Comparison of ENCODE assay signal across 2 cellular contexts in genomic region chr7:87370660-87371180, GRCh38.
A peak's percentile ranks its signal among the peaks of the same experiment; 100 is the strongest.
TF ChIP-seq lines count a peak whose summit lies in the region.

No MANE protein-coding gene starts in this region.

TF ChIP-seq in IMR-90, 13 proteins besides CTCF, POLR2A, EP300 and RAD21:
- TF ChIP-seq MAZ (IDR thresholded peaks at IDR 0.05; ENCODE audit: borderline replicate concordance, low read depth, low read length) (no peak), CHD1 (IDR thresholded peaks at IDR 0.05; ENCODE audit: low read depth, low read length) (no peak), RFX5 (IDR thresholded peaks at IDR 0.05; ENCODE audit: low read depth, low read length) (no peak), FOS (IDR thresholded peaks at IDR 0.05; ENCODE audit: low read depth, low read length) (no peak), CEBPB (IDR thresholded peaks at IDR 0.05; ENCODE audit: low read depth, low read length) (peak; percentile 76; the same call in 1 of the 2 replicates), MAFK (IDR thresholded peaks at IDR 0.05; ENCODE audit: low read depth, low read length) (peak; percentile 98), USF2 (IDR thresholded peaks at IDR 0.05; ENCODE audit: low read depth, low read length) (no peak), NFE2L2 (IDR thresholded peaks at IDR 0.05; ENCODE audit: low read depth, low read length) (peak; percentile 99), MXI1 (IDR thresholded peaks at IDR 0.05; ENCODE audit: borderline replicate concordance, low read depth, low read length) (no peak), SMC3 (IDR thresholded peaks at IDR 0.05; ENCODE audit: low read depth, low read length) (no peak), RCOR1 (IDR thresholded peaks at IDR 0.05; ENCODE audit: insufficient replicate concordance, low read length) (no peak), BHLHE40 (IDR thresholded peaks at IDR 0.05; ENCODE audit: low read depth, low read length) (no peak)
- TF ChIP-seq, protein P1, sequence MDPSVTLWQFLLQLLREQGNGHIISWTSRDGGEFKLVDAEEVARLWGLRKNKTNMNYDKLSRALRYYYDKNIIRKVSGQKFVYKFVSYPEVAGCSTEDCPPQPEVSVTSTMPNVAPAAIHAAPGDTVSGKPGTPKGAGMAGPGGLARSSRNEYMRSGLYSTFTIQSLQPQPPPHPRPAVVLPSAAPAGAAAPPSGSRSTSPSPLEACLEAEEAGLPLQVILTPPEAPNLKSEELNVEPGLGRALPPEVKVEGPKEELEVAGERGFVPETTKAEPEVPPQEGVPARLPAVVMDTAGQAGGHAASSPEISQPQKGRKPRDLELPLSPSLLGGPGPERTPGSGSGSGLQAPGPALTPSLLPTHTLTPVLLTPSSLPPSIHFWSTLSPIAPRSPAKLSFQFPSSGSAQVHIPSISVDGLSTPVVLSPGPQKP (IDR thresholded peaks at IDR 0.05; ENCODE audit: borderline replicate concordance, low read depth, low read length): no peak

TF ChIP-seq in K562, 482 proteins besides CTCF, POLR2A, EP300 and RAD21 (continues in another document):
- TF ChIP-seq ETV1 (tag; conservative IDR thresholded peaks at IDR 0.05; ENCODE audit: low read depth): 0 out of 2 replicates have a peak, but pooled peaks have one; percentile 22
- TF ChIP-seq ZBTB1 (CRISPR knock-in tag; IDR thresholded peaks at IDR 0.05; ENCODE audit: borderline replicate concordance, low read depth): no peak
- TF ChIP-seq, protein P2, sequence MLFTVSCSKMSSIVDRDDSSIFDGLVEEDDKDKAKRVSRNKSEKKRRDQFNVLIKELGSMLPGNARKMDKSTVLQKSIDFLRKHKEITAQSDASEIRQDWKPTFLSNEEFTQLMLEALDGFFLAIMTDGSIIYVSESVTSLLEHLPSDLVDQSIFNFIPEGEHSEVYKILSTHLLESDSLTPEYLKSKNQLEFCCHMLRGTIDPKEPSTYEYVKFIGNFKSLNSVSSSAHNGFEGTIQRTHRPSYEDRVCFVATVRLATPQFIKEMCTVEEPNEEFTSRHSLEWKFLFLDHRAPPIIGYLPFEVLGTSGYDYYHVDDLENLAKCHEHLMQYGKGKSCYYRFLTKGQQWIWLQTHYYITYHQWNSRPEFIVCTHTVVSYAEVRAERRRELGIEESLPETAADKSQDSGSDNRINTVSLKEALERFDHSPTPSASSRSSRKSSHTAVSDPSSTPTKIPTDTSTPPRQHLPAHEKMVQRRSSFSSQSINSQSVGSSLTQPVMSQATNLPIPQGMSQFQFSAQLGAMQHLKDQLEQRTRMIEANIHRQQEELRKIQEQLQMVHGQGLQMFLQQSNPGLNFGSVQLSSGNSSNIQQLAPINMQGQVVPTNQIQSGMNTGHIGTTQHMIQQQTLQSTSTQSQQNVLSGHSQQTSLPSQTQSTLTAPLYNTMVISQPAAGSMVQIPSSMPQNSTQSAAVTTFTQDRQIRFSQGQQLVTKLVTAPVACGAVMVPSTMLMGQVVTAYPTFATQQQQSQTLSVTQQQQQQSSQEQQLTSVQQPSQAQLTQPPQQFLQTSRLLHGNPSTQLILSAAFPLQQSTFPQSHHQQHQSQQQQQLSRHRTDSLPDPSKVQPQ (CRISPR knock-in tag; IDR thresholded peaks at IDR 0.05; ENCODE audit: borderline replicate concordance): no peak
- TF ChIP-seq FOXA3 (CRISPR knock-in tag; conservative IDR thresholded peaks at IDR 0.05 in 1 of 2, IDR thresholded peaks at IDR 0.05 in 1 of 2): 0 out of 4 replicates have a peak, but pooled peaks of 1 of the 2 experiments have one; percentile 22
- TF ChIP-seq ARID1B (IDR thresholded peaks at IDR 0.05): peak; percentile 65
- TF ChIP-seq SRSF3 (IDR thresholded peaks at IDR 0.05; ENCODE audit: insufficient read depth, low read length): no peak
- TF ChIP-seq BACH1 (tag; IDR thresholded peaks at IDR 0.05): peak; percentile 98
- TF ChIP-seq TCF15 (CRISPR knock-in tag; IDR thresholded peaks at IDR 0.05): no peak
- peak; percentile 40 for TF ChIP-seq SMAD4 (CRISPR knock-in tag; conservative IDR thresholded peaks at IDR 0.05)
- 0 out of 2 replicates have a peak, but pooled peaks have one; percentile 32 for TF ChIP-seq ZNF644 (tag; IDR thresholded peaks at IDR 0.05; ENCODE audit: low read depth)
- 0 out of 2 replicates have a peak, but pooled peaks have one; percentile 27 for TF ChIP-seq ZBTB9 (CRISPR knock-in tag; IDR thresholded peaks at IDR 0.05)
- no peak for TF ChIP-seq NCOA6 (IDR thresholded peaks at IDR 0.05)
- TF ChIP-seq JUND (IDR thresholded peaks at IDR 0.05; ENCODE audit: borderline replicate concordance, low read depth, low read length): peak; percentile 36; the same call in 1 of the 2 replicates
- TF ChIP-seq JUND (tag; IDR thresholded peaks at IDR 0.05; ENCODE audit: borderline replicate concordance, low read depth, low read length): 0 out of 3 replicates have a peak, but pooled peaks have one; percentile 13
- peak; percentile 38 for TF ChIP-seq CBFA2T3 (IDR thresholded peaks at IDR 0.05)
- no peak for TF ChIP-seq HMG20A (CRISPR knock-in tag; conservative IDR thresholded peaks at IDR 0.05)
- peak; percentile 21; the same call in 1 of the 2 replicates for TF ChIP-seq TEAD4 (IDR thresholded peaks at IDR 0.05; ENCODE audit: low read length)
- no peak for TF ChIP-seq TEAD4 (CRISPR knock-in tag; IDR thresholded peaks at IDR 0.05; ENCODE audit: borderline replicate concordance)
- TF ChIP-seq, protein P3, sequence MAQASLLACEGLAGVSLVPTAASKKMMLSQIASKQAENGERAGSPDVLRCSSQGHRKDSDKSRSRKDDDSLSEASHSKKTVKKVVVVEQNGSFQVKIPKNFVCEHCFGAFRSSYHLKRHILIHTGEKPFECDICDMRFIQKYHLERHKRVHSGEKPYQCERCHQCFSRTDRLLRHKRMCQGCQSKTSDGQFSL (CRISPR knock-in tag; IDR thresholded peaks at IDR 0.05): no peak
- TF ChIP-seq, protein P3 (tag; IDR thresholded peaks at IDR 0.05): no peak
- peak; percentile 99 for TF ChIP-seq MAFF (IDR thresholded peaks at IDR 0.05; ENCODE audit: low read length)
- peak; percentile 75 for TF ChIP-seq DPF2 (IDR thresholded peaks at IDR 0.05)
- no peak for TF ChIP-seq CEBPG (CRISPR knock-in tag; IDR thresholded peaks at IDR 0.05)
- peak in 1 of 2 experiments; percentile 45; a peak in 1 of 4 replicates for TF ChIP-seq CEBPG (tag; conservative IDR thresholded peaks at IDR 0.05 in 1 of 2, IDR thresholded peaks at IDR 0.05 in 1 of 2)
- no peak for TF ChIP-seq ZHX1 (conservative IDR thresholded peaks at IDR 0.05; ENCODE audit: low read length)
- no peak for TF ChIP-seq SAP30 (IDR thresholded peaks at IDR 0.05; ENCODE audit: borderline replicate concordance, insufficient read depth, low read depth, low read length, poor library complexity, severe bottlenecking)
- no peak for TF ChIP-seq STAT5A (IDR thresholded peaks at IDR 0.05; ENCODE audit: borderline replicate concordance, low read length)
- TF ChIP-seq POLR2H (tag; IDR thresholded peaks at IDR 0.05; ENCODE audit: low read depth): 0 out of 2 replicates have a peak, but pooled peaks have one; percentile 31
- TF ChIP-seq AFF1 (IDR thresholded peaks at IDR 0.05; ENCODE audit: low read depth in 1 of 2, partially characterized antibody in 2 of 2): peak in 1 of 2 experiments; percentile 61
- peak; percentile 42; the same call in 1 of the 2 replicates for TF ChIP-seq NCOR1 (IDR thresholded peaks at IDR 0.05)
- no peak for TF ChIP-seq ZNF263 (CRISPR knock-in tag; IDR thresholded peaks at IDR 0.05; ENCODE audit: borderline replicate concordance)
- TF ChIP-seq, protein P4, sequence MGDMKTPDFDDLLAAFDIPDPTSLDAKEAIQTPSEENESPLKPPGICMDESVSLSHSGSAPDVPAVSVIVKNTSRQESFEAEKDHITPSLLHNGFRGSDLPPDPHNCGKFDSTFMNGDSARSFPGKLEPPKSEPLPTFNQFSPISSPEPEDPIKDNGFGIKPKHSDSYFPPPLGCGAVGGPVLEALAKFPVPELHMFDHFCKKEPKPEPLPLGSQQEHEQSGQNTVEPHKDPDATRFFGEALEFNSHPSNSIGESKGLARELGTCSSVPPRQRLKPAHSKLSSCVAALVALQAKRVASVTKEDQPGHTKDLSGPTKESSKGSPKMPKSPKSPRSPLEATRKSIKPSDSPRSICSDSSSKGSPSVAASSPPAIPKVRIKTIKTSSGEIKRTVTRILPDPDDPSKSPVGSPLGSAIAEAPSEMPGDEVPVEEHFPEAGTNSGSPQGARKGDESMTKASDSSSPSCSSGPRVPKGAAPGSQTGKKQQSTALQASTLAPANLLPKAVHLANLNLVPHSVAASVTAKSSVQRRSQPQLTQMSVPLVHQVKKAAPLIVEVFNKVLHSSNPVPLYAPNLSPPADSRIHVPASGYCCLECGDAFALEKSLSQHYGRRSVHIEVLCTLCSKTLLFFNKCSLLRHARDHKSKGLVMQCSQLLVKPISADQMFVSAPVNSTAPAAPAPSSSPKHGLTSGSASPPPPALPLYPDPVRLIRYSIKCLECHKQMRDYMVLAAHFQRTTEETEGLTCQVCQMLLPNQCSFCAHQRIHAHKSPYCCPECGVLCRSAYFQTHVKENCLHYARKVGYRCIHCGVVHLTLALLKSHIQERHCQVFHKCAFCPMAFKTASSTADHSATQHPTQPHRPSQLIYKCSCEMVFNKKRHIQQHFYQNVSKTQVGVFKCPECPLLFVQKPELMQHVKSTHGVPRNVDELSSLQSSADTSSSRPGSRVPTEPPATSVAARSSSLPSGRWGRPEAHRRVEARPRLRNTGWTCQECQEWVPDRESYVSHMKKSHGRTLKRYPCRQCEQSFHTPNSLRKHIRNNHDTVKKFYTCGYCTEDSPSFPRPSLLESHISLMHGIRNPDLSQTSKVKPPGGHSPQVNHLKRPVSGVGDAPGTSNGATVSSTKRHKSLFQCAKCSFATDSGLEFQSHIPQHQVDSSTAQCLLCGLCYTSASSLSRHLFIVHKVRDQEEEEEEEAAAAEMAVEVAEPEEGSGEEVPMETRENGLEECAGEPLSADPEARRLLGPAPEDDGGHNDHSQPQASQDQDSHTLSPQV (IDR thresholded peaks at IDR 0.05): peak; percentile 58; the same call in 1 of the 2 replicates
- peak; percentile 99 for TF ChIP-seq MAFG (tag; conservative IDR thresholded peaks at IDR 0.05)
- TF ChIP-seq, protein P5, sequence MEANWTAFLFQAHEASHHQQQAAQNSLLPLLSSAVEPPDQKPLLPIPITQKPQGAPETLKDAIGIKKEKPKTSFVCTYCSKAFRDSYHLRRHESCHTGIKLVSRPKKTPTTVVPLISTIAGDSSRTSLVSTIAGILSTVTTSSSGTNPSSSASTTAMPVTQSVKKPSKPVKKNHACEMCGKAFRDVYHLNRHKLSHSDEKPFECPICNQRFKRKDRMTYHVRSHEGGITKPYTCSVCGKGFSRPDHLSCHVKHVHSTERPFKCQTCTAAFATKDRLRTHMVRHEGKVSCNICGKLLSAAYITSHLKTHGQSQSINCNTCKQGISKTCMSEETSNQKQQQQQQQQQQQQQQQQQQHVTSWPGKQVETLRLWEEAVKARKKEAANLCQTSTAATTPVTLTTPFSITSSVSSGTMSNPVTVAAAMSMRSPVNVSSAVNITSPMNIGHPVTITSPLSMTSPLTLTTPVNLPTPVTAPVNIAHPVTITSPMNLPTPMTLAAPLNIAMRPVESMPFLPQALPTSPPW (CRISPR knock-in tag; IDR thresholded peaks at IDR 0.05): no peak; the same call in 1 of the 2 replicates
